ENCODE assay signal across 27 cellular contexts in the genomic region with DNA sequence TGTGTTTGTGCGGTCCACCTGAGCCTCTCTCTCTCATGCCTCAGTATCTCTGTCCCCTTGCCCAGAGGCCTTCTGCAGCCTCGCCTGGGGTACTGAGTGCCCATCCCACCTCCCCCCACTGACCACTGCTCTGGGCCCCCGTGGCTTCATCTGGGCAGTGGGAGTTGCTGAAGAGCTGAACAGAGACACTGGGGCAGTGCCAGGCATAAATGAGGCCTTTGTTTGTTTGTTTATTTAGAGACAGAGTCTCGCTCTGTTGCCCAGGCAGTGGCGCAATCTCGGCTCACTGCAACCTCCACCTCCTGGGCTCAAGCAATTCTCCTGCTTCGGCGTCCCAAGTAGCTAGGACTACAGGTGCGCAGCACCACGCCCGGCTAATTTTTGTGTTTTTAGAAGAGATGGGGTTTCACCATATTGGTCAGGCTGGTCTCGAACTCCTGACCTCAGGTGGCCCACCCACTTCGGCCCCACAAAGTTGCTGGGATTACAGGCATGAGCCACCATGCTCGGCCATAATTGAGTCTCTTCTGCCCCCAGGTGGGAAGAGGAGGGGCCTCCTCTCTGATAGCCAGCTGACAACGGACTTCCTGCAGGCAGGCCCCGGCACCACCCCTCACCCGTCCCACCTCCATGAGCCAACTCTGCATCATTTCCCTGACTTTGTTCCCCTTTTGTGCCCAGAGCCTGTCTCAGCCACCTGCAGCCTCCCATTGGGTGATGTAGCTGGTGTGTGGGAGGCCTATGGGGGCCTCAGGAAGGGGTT. TPM values are rescaled to one million over a fixed set of nuclear protein-coding genes. Genes with fewer than 3 reads are reported as not detected.
"Had no signal": no experiment of that assay in that cellular context is flagged by ENCODE, and none has a peak within 500 bp of the region (broad histone marks: within the 10 kb centered on the region; RNA-seq: fewer than 3 reads in every experiment).

No MANE protein-coding gene starts in this region.

- H3K36me3 Mint-ChIP-seq: activated naive CD8-positive, alpha-beta T cell treated with anti-CD3 and anti-CD28 coated beads, Interleukin-2, amount 10 ng/mL, durations not matched to agents 7 days and 5 days had no signal

- H3K27me3 Mint-ChIP-seq: activated naive CD8-positive, alpha-beta T cell treated with anti-CD3 and anti-CD28 coated beads, Interleukin-2, amount 10 ng/mL, durations not matched to agents 7 days and 5 days had no signal

- H3K36me3 ChIP-seq: adrenal gland, SJCRH30 had no signal

- ATAC-seq: activated CD8-positive, alpha-beta T cell treated with anti-CD3 and anti-CD28 coated beads for 36 hours; Panc1; Right ventricle myocardium inferior had no signal

- H3K27me3 ChIP-seq: adrenal gland, SJCRH30 had no signal

- H3K27ac ChIP-seq: adrenal gland, KMS-11, SJCRH30, VCaP had no signal

- H3K4me3 Mint-ChIP-seq: activated CD8-positive, alpha-beta T cell treated with anti-CD3 and anti-CD28 coated beads for 36 hours; activated naive CD8-positive, alpha-beta T cell treated with anti-CD3 and anti-CD28 coated beads, Interleukin-2, amount 10 ng/mL, durations not matched to agents 7 days and 5 days had no signal

- H3K9me3 Mint-ChIP-seq: activated CD8-positive, alpha-beta T cell treated with anti-CD3 and anti-CD28 coated beads for 36 hours; activated naive CD8-positive, alpha-beta T cell treated with anti-CD3 and anti-CD28 coated beads, Interleukin-2, amount 10 ng/mL, durations not matched to agents 7 days and 5 days had no signal

- DNase-seq: activated CD4-positive, alpha-beta T cell treated with anti-CD3 and anti-CD28 coated beads for 4 hours; activated CD8-positive, alpha-beta memory T cell treated with anti-CD3 and anti-CD28 coated beads, Interleukin-2, amount 50 U/mL, for 4 hours; activated CD8-positive, alpha-beta T cell treated with anti-CD3 and anti-CD28 coated beads for 36 hours; activated naive CD4-positive, alpha-beta T cell treated with anti-CD3 and anti-CD28 coated beads, Interleukin-2, amount 50 U/mL, for 16 hours; activated naive CD8-positive, alpha-beta T cell treated with anti-CD3 and anti-CD28 coated beads, Interleukin-2, amount 10 ng/mL, durations not matched to agents 7 days and 5 days; adrenal gland; anterior cingulate cortex; caudate nucleus; NCI-H1092; NCI-H1417; NCI-H1930; NCI-H2107; NCI-H2171 treated with DMSO at 0.1 percent for 48 hours; NCI-H345; NCI-H510A; NCI-H526 treated with DMSO at 0.1 percent for 48 hours; NK-92 treated with Interleukin-12 subunit alpha and Interleukin-12 subunit beta, amount 100 ng/mL, for 24 hours; OCI-M1; RPMI8226; SK-N-SH; T-helper 1 cell had no signal

- H3K4me1 Mint-ChIP-seq: activated naive CD8-positive, alpha-beta T cell treated with anti-CD3 and anti-CD28 coated beads, Interleukin-2, amount 10 ng/mL, durations not matched to agents 7 days and 5 days had no signal

- H3K27ac Mint-ChIP-seq: activated CD8-positive, alpha-beta T cell treated with anti-CD3 and anti-CD28 coated beads for 36 hours; activated naive CD8-positive, alpha-beta T cell treated with anti-CD3 and anti-CD28 coated beads, Interleukin-2, amount 10 ng/mL, durations not matched to agents 7 days and 5 days had no signal

- H3K4me1 ChIP-seq: adrenal gland had no signal

- H3K4me3 ChIP-seq: adrenal gland, SJCRH30 had no signal

- H3K9me3 ChIP-seq: adrenal gland, SK-N-SH had no signal

RNA-seq across cellular contexts. Expression of a gene that starts 9.3 kb away (rescaled TPM):
- total RNA-seq: activated CD8-positive, alpha-beta T cell treated with anti-CD3 and anti-CD28 coated beads for 36 hours; Right ventricle myocardium inferior; SJCRH30 had no signal

RNA-seq across cellular contexts. Expression of a gene that starts 10.5 kb away (rescaled TPM):
- total RNA-seq: activated CD8-positive, alpha-beta T cell treated with anti-CD3 and anti-CD28 coated beads for 36 hours; activated naive CD8-positive, alpha-beta T cell treated with anti-CD3 and anti-CD28 coated beads, Interleukin-2, amount 10 ng/mL, durations not matched to agents 7 days and 5 days; adrenal gland; Right ventricle myocardium inferior; T-helper 2 cell treated with Interferon-gamma antibody and Interleukin-4, amounts not matched to agents 100 ng/mL and 5 ng/mL, for 36 hours had no signal
